Comparison of ENCODE assay signal across 8 cellular contexts in genomic region chr19:41308450-41309224, GRCh38. TPM values are rescaled to one million over a fixed set of nuclear protein-coding genes. Genes with fewer than 3 reads are reported as not detected.
A peak's percentile ranks its signal among the peaks of the same experiment; 100 is the strongest.
DNase-seq lines count a peak whose midpoint lies in the region; ATAC-seq and TF ChIP-seq lines count a peak whose summit lies in the region.

No MANE protein-coding gene starts in this region.

- intact Hi-C loops in activated CD4-positive, alpha-beta T cell treated with anti-CD3 and anti-CD28 coated beads for 36 hours (cut with DNase I, micrococcal nuclease): loop anchor here (1.0 to 5.0 kb wide), 6 partner anchors 46 to 591 kb away; partner anchors contain the start of genes COQ8B (in 1 of the 2) and ITPKC (in 1 of the 2)
- intact Hi-C loops in colonic mucosa (cut with DNase I) (loop anchor here (5.0 kb wide), 2 partner anchors 41 to 101 kb away; no protein-coding TSS in a partner anchor), left lung (cut with DNase I) (loop anchor here in 1 of 2 donors (5.0 kb wide), 1 partner anchor 101 kb away; no protein-coding TSS in a partner anchor)

- peaks cover 39% of the 10 kb centered on the region for H3K36me3 Mint-ChIP-seq in activated CD4-positive, alpha-beta T cell treated with anti-CD3 and anti-CD28 coated beads for 36 hours (ENCODE audit: low read depth)

- CTCF ChIA-PET in activated CD4-positive, alpha-beta T cell treated with anti-CD3 and anti-CD28 coated beads for 36 hours (lab: Charles Lee): interaction anchor here (0.6 to 3.4 kb wide), 37 partner anchors 9 to 651 kb away, joined by 3 to 36 read pairs (median 4); partner anchors contain the start of genes B9D2 and HNRNPUL1

- H3K4me3 ChIP-seq in colonic mucosa: peak overlapping the region; percentile 47
- peak overlapping the region in 1 of 2 donors; percentile 85 for H3K4me3 ChIP-seq in left lung

- H3K9me3 Mint-ChIP-seq in activated CD4-positive, alpha-beta T cell treated with anti-CD3 and anti-CD28 coated beads for 36 hours (ENCODE audit: low read depth): no peaks in the 10 kb centered on the region

- H3K9me3 ChIP-seq in colonic mucosa (no peaks in the 10 kb centered on the region), left lung (no peaks in the 10 kb centered on the region)

- H3K4me3 Mint-ChIP-seq in activated CD4-positive, alpha-beta T cell treated with anti-CD3 and anti-CD28 coated beads for 36 hours: peak overlapping the region; percentile 91

- DNase-seq in DMS 273 (lab: John Stamatoyannopoulos, UW; ENCODE audit: unreplicated experiment): peak; percentile 96
- peak; percentile 32 for DNase-seq in NCI-H510A (lab: John Stamatoyannopoulos, UW)
- peak; percentile 95 for DNase-seq in activated CD4-positive, alpha-beta T cell treated with anti-CD3 and anti-CD28 coated beads for 36 hours
- peak; percentile 98 for DNase-seq in colonic mucosa
- DNase-seq in left lung: peak; percentile 90 to 94
- DNase-seq in stimulated activated CD4-positive, alpha-beta T cell treated with anti-CD3 and anti-CD28 coated beads, Interleukin-2, amount 100 ng/mL, for 4 hours (ENCODE audit: low read depth): peak; percentile 87

- peaks cover 78% of the 10 kb centered on the region for H3K4me1 Mint-ChIP-seq in activated CD4-positive, alpha-beta T cell treated with anti-CD3 and anti-CD28 coated beads for 36 hours

- H3K27ac ChIP-seq in colonic mucosa (peak overlapping the region; percentile 87), left lung (peak overlapping the region; percentile 96 to 98)

- H3K27ac Mint-ChIP-seq in activated CD4-positive, alpha-beta T cell treated with anti-CD3 and anti-CD28 coated beads for 36 hours: peak overlapping the region; percentile 97

- POLR2A ChIA-PET in activated CD4-positive, alpha-beta T cell treated with anti-CD3 and anti-CD28 coated beads for 36 hours (lab: Charles Lee): interaction anchor here (0.6 to 2.8 kb wide), 6 partner anchors 12 to 288 kb away, joined by 3 to 22 read pairs (median 4); partner anchors contain the start of gene HNRNPUL1

- H3K4me1 ChIP-seq in colonic mucosa (peaks cover 17% of the 10 kb centered on the region), left lung (peaks cover 28 to 68% of the 10 kb centered on the region in 2 donors)

- no peaks in the 10 kb centered on the region for H3K27me3 Mint-ChIP-seq in activated CD4-positive, alpha-beta T cell treated with anti-CD3 and anti-CD28 coated beads for 36 hours

- ATAC-seq in HG02885 (IDR thresholded peaks at IDR 0.05; ENCODE audit: poor library complexity, unreplicated experiment): peak; percentile 52
- ATAC-seq in activated CD4-positive, alpha-beta T cell treated with anti-CD3 and anti-CD28 coated beads for 36 hours: peak; percentile 50
- ATAC-seq in left lung: peak; percentile 82
- ATAC-seq in GM21515 (IDR thresholded peaks at IDR 0.05; ENCODE audit: unreplicated experiment): no peak

- H3K9ac ChIP-seq in colonic mucosa (ENCODE audit: low read depth in 2 of 2, low read length in 2 of 2): peak overlapping the region; percentile 93 to 98

- H3K36me3 ChIP-seq in colonic mucosa (peaks cover 10% of the 10 kb centered on the region), left lung (peaks cover 0 to 59% of the 10 kb centered on the region in 2 donors)

- TF ChIP-seq CTCF in colonic mucosa (IDR thresholded peaks at IDR 0.05) (peak; percentile 94), left lung (IDR thresholded peaks at IDR 0.05) (peak; percentile 93 to 98)

- H3K27me3 ChIP-seq in colonic mucosa (no peaks in the 10 kb centered on the region), left lung (no peaks in the 10 kb centered on the region)

RNA-seq across cellular contexts. Expression of gene CCDC97, which starts 1.3 kb away (rescaled TPM):
- 10 to 100 TPM; 21.2 to 21.4 TPM for total RNA-seq in activated CD4-positive, alpha-beta T cell treated with anti-CD3 and anti-CD28 coated beads for 36 hours
- total RNA-seq in colonic mucosa: 10 to 100 TPM; 20.6 to 30.5 TPM
- total RNA-seq in left lung: 10 to 100 TPM; 25.3 to 30.2 TPM

RNA-seq across cellular contexts. Expression of gene HNRNPUL1, which starts 44.5 kb away (rescaled TPM):
- total RNA-seq in activated CD4-positive, alpha-beta T cell treated with anti-CD3 and anti-CD28 coated beads for 36 hours: 100 to 1,000 TPM; 263 to 312 TPM
- total RNA-seq in colonic mucosa (100 to 1,000 TPM; 179 to 233 TPM), left lung (100 to 1,000 TPM; 168 to 174 TPM)

RNA-seq across cellular contexts. Expression of gene TGFB1, which starts 45.1 kb away (rescaled TPM):
- 10 to 100 TPM; 86.2 to 99.0 TPM for total RNA-seq in activated CD4-positive, alpha-beta T cell treated with anti-CD3 and anti-CD28 coated beads for 36 hours
- total RNA-seq in colonic mucosa: 10 to 100 TPM in 1 of 2 donors, 1 to 10 TPM in 1; 7.7 to 14.6 TPM
- total RNA-seq in left lung: 10 to 100 TPM; 73.1 to 98.0 TPM

RNA-seq across cellular contexts. Expression of gene B9D2, which starts 55.3 kb away (rescaled TPM):
- 1 to 10 TPM; 4.0 to 5.2 TPM for total RNA-seq in activated CD4-positive, alpha-beta T cell treated with anti-CD3 and anti-CD28 coated beads for 36 hours
- 10 to 100 TPM in 1 of 2 donors, 1 to 10 TPM in 1; 8.4 to 10.4 TPM for total RNA-seq in colonic mucosa
- 1 to 10 TPM; 7.8 to 8.8 TPM for total RNA-seq in left lung

Comparison
In these comparisons a context has a peak if more than half of its experiments do, and no peak if none do; other contexts are left out.
1. DNase-seq: peak in every context shown above with its lines; median percentile 98 in colonic mucosa; 96 in DMS 273; 95 in activated CD4-positive, alpha-beta T cell treated with anti-CD3 and anti-CD28 coated beads for 36 hours; 92 in left lung; 87 in stimulated activated CD4-positive, alpha-beta T cell treated with anti-CD3 and anti-CD28 coated beads, Interleukin-2, amount 100 ng/mL, for 4 hours; 32 in NCI-H510A.
2. RNA of gene TGFB1, which starts 45.1 kb away (total RNA-seq): 86.2 to 99.0 TPM in activated CD4-positive, alpha-beta T cell treated with anti-CD3 and anti-CD28 coated beads for 36 hours and 73.1 to 98.0 TPM in left lung; 7.7 to 14.6 TPM in colonic mucosa; every median in the first group is over 4 times any median in the second.